In genomic region chr14:91315844-91316267, GRCh38 we compare ENCODE assay signal across 1 cellular context.
TF ChIP-seq lines count a peak whose summit lies in the region.

No MANE protein-coding gene starts in this region.

TF ChIP-seq in GM12878, 131 proteins besides CTCF, POLR2A, EP300 and RAD21 (continued from another document):
- no peak for TF ChIP-seq NR2C2 (IDR thresholded peaks at IDR 0.05; ENCODE audit: borderline replicate concordance, control insufficient read depth, insufficient read length, low read depth)
- TF ChIP-seq KDM1A (IDR thresholded peaks at IDR 0.05; ENCODE audit: borderline replicate concordance): no peak
- TF ChIP-seq STAT1 (conservative IDR thresholded peaks at IDR 0.05): no peak
- TF ChIP-seq SUPT20H (IDR thresholded peaks at IDR 0.05; ENCODE audit: borderline replicate concordance, control insufficient read depth, low read depth, low read length): no peak
- no peak for TF ChIP-seq ZSCAN29 (IDR thresholded peaks at IDR 0.05)
- TF ChIP-seq PAX5 (IDR thresholded peaks at IDR 0.05; ENCODE audit: borderline replicate concordance, low read depth, low read length): peak; percentile 64; the same call in 1 of the 2 replicates
- TF ChIP-seq RELA (IDR thresholded peaks at IDR 0.05; ENCODE audit: borderline replicate concordance, partially characterized antibody): peak; percentile 72
- TF ChIP-seq PML (IDR thresholded peaks at IDR 0.05; ENCODE audit: low read length): peak; percentile 62; the same call in 1 of the 2 replicates
- no peak for TF ChIP-seq ZNF217 (IDR thresholded peaks at IDR 0.05)
- no peak for TF ChIP-seq SMARCA5 (IDR thresholded peaks at IDR 0.05)
- TF ChIP-seq ZNF592 (IDR thresholded peaks at IDR 0.05): peak; percentile 40; the same call in 1 of the 2 replicates
- TF ChIP-seq GATAD2B (conservative IDR thresholded peaks at IDR 0.05; ENCODE audit: low read depth): 0 out of 2 replicates have a peak, but pooled peaks have one; percentile 45
- TF ChIP-seq TAF1 (IDR thresholded peaks at IDR 0.05; ENCODE audit: borderline replicate concordance, low read depth, low read length): no peak
- TF ChIP-seq CHD2 (IDR thresholded peaks at IDR 0.05; ENCODE audit: borderline replicate concordance, low read depth, low read length): peak; percentile 70; the same call in 1 of the 2 replicates
- TF ChIP-seq BCL11A (IDR thresholded peaks at IDR 0.05; ENCODE audit: low read depth, low read length): 0 out of 2 replicates have a peak, but pooled peaks have one; percentile 33
- no peak for TF ChIP-seq SMAD1 (IDR thresholded peaks at IDR 0.05; ENCODE audit: low read depth, partially characterized antibody)
- TF ChIP-seq, protein P1, sequence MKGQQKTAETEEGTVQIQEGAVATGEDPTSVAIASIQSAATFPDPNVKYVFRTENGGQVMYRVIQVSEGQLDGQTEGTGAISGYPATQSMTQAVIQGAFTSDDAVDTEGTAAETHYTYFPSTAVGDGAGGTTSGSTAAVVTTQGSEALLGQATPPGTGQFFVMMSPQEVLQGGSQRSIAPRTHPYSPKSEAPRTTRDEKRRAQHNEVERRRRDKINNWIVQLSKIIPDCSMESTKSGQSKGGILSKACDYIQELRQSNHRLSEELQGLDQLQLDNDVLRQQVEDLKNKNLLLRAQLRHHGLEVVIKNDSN (IDR thresholded peaks at IDR 0.05; ENCODE audit: borderline replicate concordance, extremely low read length, insufficient read depth, low read depth, low read length): no peak
- TF ChIP-seq NRF1 (conservative IDR thresholded peaks at IDR 0.05; ENCODE audit: low read depth, low read length): no peak
- 0 out of 2 replicates have a peak, but pooled peaks have one; percentile 31 for TF ChIP-seq RELB (IDR thresholded peaks at IDR 0.05; ENCODE audit: low read depth)
- TF ChIP-seq, protein P2, sequence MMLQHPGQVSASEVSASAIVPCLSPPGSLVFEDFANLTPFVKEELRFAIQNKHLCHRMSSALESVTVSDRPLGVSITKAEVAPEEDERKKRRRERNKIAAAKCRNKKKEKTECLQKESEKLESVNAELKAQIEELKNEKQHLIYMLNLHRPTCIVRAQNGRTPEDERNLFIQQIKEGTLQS (IDR thresholded peaks at IDR 0.05; ENCODE audit: borderline replicate concordance, extremely low read depth, low read depth, low read length): no peak
- TF ChIP-seq USF2 (IDR thresholded peaks at IDR 0.05; ENCODE audit: borderline replicate concordance, low read depth, low read length): no peak
- TF ChIP-seq PBX3 (IDR thresholded peaks at IDR 0.05; ENCODE audit: insufficient replicate concordance, low read depth, low read length): peak; percentile 91
- TF ChIP-seq KAT2A (conservative IDR thresholded peaks at IDR 0.05; ENCODE audit: control insufficient read depth, low read depth, low read length): no peak
- no peak for TF ChIP-seq TARDBP (IDR thresholded peaks at IDR 0.05; ENCODE audit: borderline replicate concordance)
- no peak for TF ChIP-seq SIX5 (IDR thresholded peaks at IDR 0.05; ENCODE audit: low read depth, low read length, severe bottlenecking)
- peak; percentile 91 for TF ChIP-seq RUNX3 (IDR thresholded peaks at IDR 0.05; ENCODE audit: low read length)
- peak; percentile 74 for TF ChIP-seq GABPA (IDR thresholded peaks at IDR 0.05; ENCODE audit: low read depth)
- peak; percentile 81 for TF ChIP-seq CREB1 (IDR thresholded peaks at IDR 0.05; ENCODE audit: low read depth)
- peak; percentile 69; the same call in 1 of the 2 replicates for TF ChIP-seq MTA3 (IDR thresholded peaks at IDR 0.05; ENCODE audit: borderline replicate concordance, low read length)
- no peak for TF ChIP-seq HDGF (IDR thresholded peaks at IDR 0.05)
- TF ChIP-seq CEBPB (IDR thresholded peaks at IDR 0.05; ENCODE audit: borderline replicate concordance in 1 of 2, low read depth in 2 of 2, low read length in 2 of 2): no peak; a peak in 1 of 4 replicates
- TF ChIP-seq NR2F1 (conservative IDR thresholded peaks at IDR 0.05): 0 out of 2 replicates have a peak, but pooled peaks have one; percentile 30
- no peak for TF ChIP-seq SUZ12 (IDR thresholded peaks at IDR 0.05; ENCODE audit: unreplicated experiment)
- TF ChIP-seq NR2C1 (IDR thresholded peaks at IDR 0.05): no peak
- no peak for TF ChIP-seq ZNF274 (IDR thresholded peaks at IDR 0.05; ENCODE audit: insufficient read depth, insufficient read length)
- TF ChIP-seq FOXM1 (IDR thresholded peaks at IDR 0.05; ENCODE audit: low read depth, low read length): peak; percentile 82
- TF ChIP-seq ZNF207 (IDR thresholded peaks at IDR 0.05; ENCODE audit: borderline replicate concordance): no peak
- TF ChIP-seq TCF12 (IDR thresholded peaks at IDR 0.05; ENCODE audit: low read depth, low read length): peak; percentile 82
